Comparison of ENCODE assay signal across 1 cellular context in genomic region chr11:8617063-8617462, GRCh38.
TF ChIP-seq lines count a peak whose summit lies in the region.

No MANE protein-coding gene starts in this region.

TF ChIP-seq in GM12878, 131 proteins besides CTCF, POLR2A, EP300 and RAD21:
- TF ChIP-seq CREB1 (IDR thresholded peaks at IDR 0.05; ENCODE audit: low read depth), result no peak
- no peak for TF ChIP-seq NR2F1 (conservative IDR thresholded peaks at IDR 0.05)
